ENCODE assay signal across 1 cellular context in genomic region chr15:75763635-75764600, GRCh38.
TF ChIP-seq lines count a peak whose summit lies in the region.
"Not testable (repeated sequence)": the region's sequence is repeated elsewhere in the genome, so short reads cannot be mapped to it uniquely, and the experiment has no call there.

No MANE protein-coding gene starts in this region.

TF ChIP-seq in HepG2, 621 proteins besides CTCF, POLR2A, EP300 and RAD21 (continued from another document):
- 0 out of 2 replicates have a peak, but pooled peaks have one; percentile 20 for TF ChIP-seq POGK (CRISPR knock-in tag; conservative IDR thresholded peaks at IDR 0.05)
- TF ChIP-seq ARID4A (CRISPR knock-in tag; IDR thresholded peaks at IDR 0.05; ENCODE audit: borderline replicate concordance): 0 out of 2 replicates have a peak, but pooled peaks have one; percentile 18
- peak; percentile 19; the same call in 1 of the 2 replicates for TF ChIP-seq TFE3 (CRISPR knock-in tag; IDR thresholded peaks at IDR 0.05)
- peak; percentile 55; the same call in 1 of the 2 replicates for TF ChIP-seq SALL1 (CRISPR knock-in tag; IDR thresholded peaks at IDR 0.05)
- 0 out of 2 replicates have a peak, but pooled peaks have one; percentile 46 for TF ChIP-seq MEIS2 (CRISPR knock-in tag; IDR thresholded peaks at IDR 0.05)
- peak; percentile 76; the same call in 1 of the 2 replicates for TF ChIP-seq ZNF609 (CRISPR knock-in tag; IDR thresholded peaks at IDR 0.05; ENCODE audit: borderline replicate concordance)
- peak; percentile 84 for TF ChIP-seq ONECUT2 (CRISPR knock-in tag; IDR thresholded peaks at IDR 0.05)
- peak; percentile 52; the same call in 1 of the 2 replicates for TF ChIP-seq MEF2D (CRISPR knock-in tag; IDR thresholded peaks at IDR 0.05)
- TF ChIP-seq FOXJ3 (CRISPR knock-in tag; IDR thresholded peaks at IDR 0.05; ENCODE audit: borderline replicate concordance): 0 out of 2 replicates have a peak, but pooled peaks have one; percentile 24
- TF ChIP-seq TARDBP (CRISPR knock-in tag; IDR thresholded peaks at IDR 0.05): peak; percentile 37; the same call in 1 of the 2 replicates
- TF ChIP-seq TFAP4 (IDR thresholded peaks at IDR 0.05; ENCODE audit: borderline replicate concordance, low read depth): peak; percentile 58
- peak; percentile 71; the same call in 1 of the 2 replicates for TF ChIP-seq ZNF556 (CRISPR knock-in tag; IDR thresholded peaks at IDR 0.05; ENCODE audit: borderline replicate concordance)
- 0 out of 2 replicates have a peak, but pooled peaks have one; percentile 22 for TF ChIP-seq HHEX (CRISPR knock-in tag; IDR thresholded peaks at IDR 0.05)
- TF ChIP-seq CREM (IDR thresholded peaks at IDR 0.05): peak; percentile 43; the same call in 1 of the 2 replicates
- TF ChIP-seq CREM (CRISPR knock-in tag; IDR thresholded peaks at IDR 0.05); LCORL (IDR thresholded peaks at IDR 0.05); SOX6 (IDR thresholded peaks at IDR 0.05): not testable (repeated sequence)
- TF ChIP-seq ZNF235 (CRISPR knock-in tag; IDR thresholded peaks at IDR 0.05; ENCODE audit: borderline replicate concordance): 0 out of 2 replicates have a peak, but pooled peaks have one; percentile 36
- peak; percentile 90 for TF ChIP-seq LCORL (CRISPR knock-in tag; IDR thresholded peaks at IDR 0.05)
- 0 out of 2 replicates have a peak, but pooled peaks have one; percentile 24 for TF ChIP-seq PITX1 (CRISPR knock-in tag; IDR thresholded peaks at IDR 0.05)
- TF ChIP-seq NR2C2 (CRISPR knock-in tag; IDR thresholded peaks at IDR 0.05; ENCODE audit: borderline replicate concordance): peak; percentile 53; the same call in 1 of the 2 replicates
- 0 out of 2 replicates have a peak, but pooled peaks have one; percentile 20 for TF ChIP-seq HINFP (CRISPR knock-in tag; IDR thresholded peaks at IDR 0.05; ENCODE audit: low read depth)
- TF ChIP-seq ZNF292 (CRISPR knock-in tag; IDR thresholded peaks at IDR 0.05; ENCODE audit: borderline replicate concordance, low read depth): 0 out of 2 replicates have a peak, but pooled peaks have one; percentile 8
- peak; percentile 49; the same call in 1 of the 2 replicates for TF ChIP-seq NR2F6 (IDR thresholded peaks at IDR 0.05)
- TF ChIP-seq NR2F6 (CRISPR knock-in tag; IDR thresholded peaks at IDR 0.05): 0 out of 2 replicates have a peak, but pooled peaks have one; percentile 12
- TF ChIP-seq SOX6 (CRISPR knock-in tag; IDR thresholded peaks at IDR 0.05): peak; percentile 50; the same call in 1 of the 2 replicates
- TF ChIP-seq ZNF264 (CRISPR knock-in tag; IDR thresholded peaks at IDR 0.05): peak; percentile 56; the same call in 1 of the 2 replicates
- peak; percentile 65; the same call in 1 of the 2 replicates for TF ChIP-seq MTA1 (CRISPR knock-in tag; IDR thresholded peaks at IDR 0.05; ENCODE audit: borderline replicate concordance)
- TF ChIP-seq ETV5 (CRISPR knock-in tag; IDR thresholded peaks at IDR 0.05; ENCODE audit: borderline replicate concordance): peak; percentile 69; the same call in 1 of the 2 replicates
